In the genomic region with DNA sequence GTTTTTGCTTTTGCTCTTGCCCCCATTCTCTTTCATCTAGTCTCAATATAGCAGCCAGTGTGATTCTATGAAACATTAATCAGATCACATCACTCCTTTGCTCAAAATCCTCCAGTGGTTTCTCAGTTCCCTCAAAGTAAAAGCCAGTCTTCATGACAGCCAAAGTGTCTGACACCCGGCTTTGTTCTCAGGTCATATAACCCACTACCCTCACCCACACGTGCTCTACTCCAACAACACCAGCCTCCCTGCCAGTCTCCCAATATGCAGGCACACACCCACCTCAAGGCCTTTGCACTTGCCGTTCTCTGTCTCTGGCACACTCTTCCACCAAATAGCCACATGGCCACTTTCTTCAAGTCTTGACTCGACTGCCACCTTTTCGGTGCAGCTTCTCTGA, we compare ENCODE assay signal across 18 cellular contexts. TPM values are rescaled to one million over a fixed set of nuclear protein-coding genes. Genes with fewer than 3 reads are reported as not detected.
DNase-seq lines count a peak whose midpoint lies in the region; ATAC-seq and TF ChIP-seq lines count a peak whose summit lies in the region.
"Had no signal": no experiment of that assay in that cellular context is flagged by ENCODE, and none has a peak within 500 bp of the region (broad histone marks: within the 10 kb centered on the region; RNA-seq: fewer than 3 reads in every experiment).

No MANE protein-coding gene starts in this region.

- no peak for ATAC-seq in activated naive CD8-positive, alpha-beta T cell treated with anti-CD3 and anti-CD28 coated beads, Interleukin-2, amount 50 U/mL, for 24 hours
- ATAC-seq in stimulated activated memory B cell treated with anti-CD40 and anti-IgM and Interleukin-4, amounts not matched to agents 10 μg/mL and 1 μg/mL and 100 μg/mL, for 72 hours = no peak
- ATAC-seq in HG03039 (IDR thresholded peaks at IDR 0.05; ENCODE audit: unreplicated experiment) = no peak
- ATAC-seq: K562, PC-3 had no signal

- no peak for TF ChIP-seq CTCF in endothelial cell (IDR thresholded peaks at IDR 0.05; ENCODE audit: unreplicated experiment)

- peak overlapping the region; percentile 40 for H3K27ac Mint-ChIP-seq in activated naive CD8-positive, alpha-beta T cell treated with anti-CD3 and anti-CD28 coated beads for 36 hours
- no peak overlapping the region for H3K27ac Mint-ChIP-seq in activated naive CD8-positive, alpha-beta T cell treated with anti-CD3 and anti-CD28 coated beads, Interleukin-2, amount 50 U/mL, for 24 hours
- H3K27ac Mint-ChIP-seq in IgD-negative memory B cell (peak overlapping the region; percentile 49 to 93 (median 81)), endothelial cell (ENCODE audit: unreplicated experiment) (no peak overlapping the region)
- H3K27ac Mint-ChIP-seq in stimulated activated memory B cell treated with anti-CD40 and anti-IgM and Interleukin-4, amounts not matched to agents 10 μg/mL and 1 μg/mL and 100 μg/mL, for 72 hours = peak overlapping the region; percentile 20

- no peak for DNase-seq in activated naive CD8-positive, alpha-beta T cell treated with anti-CD3 and anti-CD28 coated beads for 36 hours
- no peak for DNase-seq in activated naive CD8-positive, alpha-beta T cell treated with anti-CD3 and anti-CD28 coated beads, Interleukin-2, amount 50 U/mL, for 24 hours
- no peak for DNase-seq in endothelial cell (ENCODE audit: low spot score)
- no peak for DNase-seq in Kasumi-1 (lab: John Stamatoyannopoulos, UW)
- DNase-seq in nucleus accumbens (lab: John Stamatoyannopoulos, UW) = no peak
- DNase-seq: C1 segment of cervical spinal cord, DMS79 treated with DMSO at 0.1 percent for 48 hours, NCI-H1417, NCI-H187, NCI-H2227 treated with DMSO at 0.1 percent for 48 hours, NCI-H524, PC-3, SIG-M5 had no signal

- H3K9me3 Mint-ChIP-seq in activated naive CD8-positive, alpha-beta T cell treated with anti-CD3 and anti-CD28 coated beads for 36 hours = no peaks in the 10 kb centered on the region
- H3K9me3 Mint-ChIP-seq in activated naive CD8-positive, alpha-beta T cell treated with anti-CD3 and anti-CD28 coated beads, Interleukin-2, amount 50 U/mL, for 24 hours = no peaks in the 10 kb centered on the region
- H3K9me3 Mint-ChIP-seq in IgD-negative memory B cell = no peaks in the 10 kb centered on the region
- no peaks in the 10 kb centered on the region for H3K9me3 Mint-ChIP-seq in endothelial cell (ENCODE audit: unreplicated experiment)
- no peaks in the 10 kb centered on the region for H3K9me3 Mint-ChIP-seq in stimulated activated memory B cell treated with anti-CD40 and anti-IgM and Interleukin-4, amounts not matched to agents 10 μg/mL and 1 μg/mL and 100 μg/mL, for 72 hours

- peaks cover 17% of the 10 kb centered on the region for H3K4me1 Mint-ChIP-seq in activated naive CD8-positive, alpha-beta T cell treated with anti-CD3 and anti-CD28 coated beads for 36 hours
- peaks cover 29% of the 10 kb centered on the region for H3K4me1 Mint-ChIP-seq in activated naive CD8-positive, alpha-beta T cell treated with anti-CD3 and anti-CD28 coated beads, Interleukin-2, amount 50 U/mL, for 24 hours
- H3K4me1 Mint-ChIP-seq in IgD-negative memory B cell (peaks cover 3 to 31% (median 23%) of the 10 kb centered on the region in 3 donors), endothelial cell (ENCODE audit: unreplicated experiment) (peaks cover 8% of the 10 kb centered on the region)
- peaks cover 71% of the 10 kb centered on the region for H3K4me1 Mint-ChIP-seq in stimulated activated memory B cell treated with anti-CD40 and anti-IgM and Interleukin-4, amounts not matched to agents 10 μg/mL and 1 μg/mL and 100 μg/mL, for 72 hours

- H3K36me3 Mint-ChIP-seq in activated naive CD8-positive, alpha-beta T cell treated with anti-CD3 and anti-CD28 coated beads for 36 hours = peaks cover 42% of the 10 kb centered on the region
- peaks cover 61% of the 10 kb centered on the region for H3K36me3 Mint-ChIP-seq in activated naive CD8-positive, alpha-beta T cell treated with anti-CD3 and anti-CD28 coated beads, Interleukin-2, amount 50 U/mL, for 24 hours (ENCODE audit: low read depth)
- H3K36me3 Mint-ChIP-seq in IgD-negative memory B cell (peaks cover 18% of the 10 kb centered on the region), endothelial cell (ENCODE audit: low read depth, unreplicated experiment) (peaks cover 50% of the 10 kb centered on the region)
- peaks cover 76% of the 10 kb centered on the region for H3K36me3 Mint-ChIP-seq in stimulated activated memory B cell treated with anti-CD40 and anti-IgM and Interleukin-4, amounts not matched to agents 10 μg/mL and 1 μg/mL and 100 μg/mL, for 72 hours

- no peaks in the 10 kb centered on the region for H3K27me3 Mint-ChIP-seq in activated naive CD8-positive, alpha-beta T cell treated with anti-CD3 and anti-CD28 coated beads for 36 hours
- H3K27me3 Mint-ChIP-seq in activated naive CD8-positive, alpha-beta T cell treated with anti-CD3 and anti-CD28 coated beads, Interleukin-2, amount 50 U/mL, for 24 hours = no peaks in the 10 kb centered on the region
- no peaks in the 10 kb centered on the region for H3K27me3 Mint-ChIP-seq in IgD-negative memory B cell
- peaks cover 9% of the 10 kb centered on the region for H3K27me3 Mint-ChIP-seq in endothelial cell (ENCODE audit: unreplicated experiment)
- H3K27me3 Mint-ChIP-seq in stimulated activated memory B cell treated with anti-CD40 and anti-IgM and Interleukin-4, amounts not matched to agents 10 μg/mL and 1 μg/mL and 100 μg/mL, for 72 hours = no peaks in the 10 kb centered on the region

- H3K4me3 Mint-ChIP-seq in activated naive CD8-positive, alpha-beta T cell treated with anti-CD3 and anti-CD28 coated beads for 36 hours = no peak overlapping the region
- H3K4me3 Mint-ChIP-seq in activated naive CD8-positive, alpha-beta T cell treated with anti-CD3 and anti-CD28 coated beads, Interleukin-2, amount 50 U/mL, for 24 hours = no peak overlapping the region
- H3K4me3 Mint-ChIP-seq in IgD-negative memory B cell (peak overlapping the region in 1 of 4 donors; percentile 22), endothelial cell (ENCODE audit: unreplicated experiment) (peak overlapping the region; percentile 21)
- H3K4me3 Mint-ChIP-seq in stimulated activated memory B cell treated with anti-CD40 and anti-IgM and Interleukin-4, amounts not matched to agents 10 μg/mL and 1 μg/mL and 100 μg/mL, for 72 hours = peak overlapping the region; percentile 37

RNA-seq across cellular contexts. Expression of gene MTMR4, which starts 4.4 kb away (rescaled TPM):
- 10 to 100 TPM; 72.2 to 75.6 TPM for total RNA-seq in activated naive CD8-positive, alpha-beta T cell treated with anti-CD3 and anti-CD28 coated beads for 36 hours
- polyA plus RNA-seq in IgD-negative memory B cell = 37.0 TPM
- total RNA-seq in endothelial cell (ENCODE audit: unreplicated experiment) = 24.0 TPM

RNA-seq across cellular contexts. Expression of gene HSF5, which starts 21.9 kb away (rescaled TPM):
- total RNA-seq in activated naive CD8-positive, alpha-beta T cell treated with anti-CD3 and anti-CD28 coated beads for 36 hours = 1 to 10 TPM; 3.9 to 4.2 TPM
- 1.6 TPM for polyA plus RNA-seq in IgD-negative memory B cell
- total RNA-seq in endothelial cell (ENCODE audit: unreplicated experiment) = 0.10 TPM
- total RNA-seq: H1, K562, PC-3 had no signal
- polyA plus RNA-seq: H1 had no signal

Comparison
In these comparisons a context has a peak if more than half of its experiments do, and no peak if none do; other contexts are left out.
1. H3K27ac Mint-ChIP-seq: peak in activated naive CD8-positive, alpha-beta T cell treated with anti-CD3 and anti-CD28 coated beads for 36 hours (single experiment), IgD-negative memory B cell (3 of 3) and stimulated activated memory B cell treated with anti-CD40 and anti-IgM and Interleukin-4, amounts not matched to agents 10 μg/mL and 1 μg/mL and 100 μg/mL, for 72 hours (single experiment); none in activated naive CD8-positive, alpha-beta T cell treated with anti-CD3 and anti-CD28 coated beads, Interleukin-2, amount 50 U/mL, for 24 hours (single experiment) and endothelial cell (single experiment).
2. H3K4me3 Mint-ChIP-seq: peak in endothelial cell (single experiment) and stimulated activated memory B cell treated with anti-CD40 and anti-IgM and Interleukin-4, amounts not matched to agents 10 μg/mL and 1 μg/mL and 100 μg/mL, for 72 hours (single experiment); none in activated naive CD8-positive, alpha-beta T cell treated with anti-CD3 and anti-CD28 coated beads for 36 hours (single experiment) and activated naive CD8-positive, alpha-beta T cell treated with anti-CD3 and anti-CD28 coated beads, Interleukin-2, amount 50 U/mL, for 24 hours (single experiment).